In the genomic region with DNA sequence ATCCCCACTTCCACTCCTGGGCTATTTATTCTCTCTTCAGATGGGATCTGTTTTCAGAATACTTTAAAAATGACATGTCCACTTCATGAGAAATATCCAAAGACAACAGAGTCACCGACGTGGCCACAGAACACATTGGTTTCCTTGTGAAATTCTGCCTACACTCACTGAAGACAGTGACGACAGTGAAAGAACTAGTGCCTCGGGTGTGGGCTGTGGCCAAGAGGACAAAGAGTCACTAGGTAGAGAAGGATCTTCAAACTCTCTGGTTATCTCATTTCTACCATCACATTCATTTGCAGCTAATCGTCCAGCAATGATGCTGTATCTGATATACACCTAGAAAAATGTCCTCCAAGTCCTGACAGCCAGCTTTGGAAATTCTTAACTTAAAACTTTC, we compare ENCODE assay signal across 14 cellular contexts.
"Had no signal": no experiment of that assay in that cellular context is flagged by ENCODE, and none has a peak within 500 bp of the region (broad histone marks: within the 10 kb centered on the region; RNA-seq: fewer than 3 reads in every experiment).

No MANE protein-coding gene starts in this region.

- DNase-seq: activated CD4-positive, alpha-beta T cell treated with anti-CD3 and anti-CD28 coated beads, Interleukin-2, amount 50 U/mL, for 4 hours; activated effector memory CD4-positive, alpha-beta T cell treated with Interleukin-2 at 50 U/mL for 16 hours; activated T-cell treated with anti-CD3 and anti-CD28 coated beads, Interleukin-2, amount 50 U/mL, for 1 hour; effector CD4-positive, alpha-beta T cell; hypothalamus; natural killer cell; occipital lobe; stimulated activated CD4-positive, alpha-beta T cell treated with anti-CD3 and anti-CD28 coated beads, Interleukin-12 subunit alpha, Interleukin-12 subunit beta, amount 100 ng/mL, for 4 hours; stomach; T-helper 2 cell; upper lobe of right lung had no signal

- H3K9me3 Mint-ChIP-seq: activated naive CD4-positive, alpha-beta T cell treated with anti-CD3 and anti-CD28 coated beads, Interleukin-2, amount 50 U/mL, for 24 hours; natural killer cell had no signal

- H3K4me3 Mint-ChIP-seq: activated naive CD4-positive, alpha-beta T cell treated with anti-CD3 and anti-CD28 coated beads, Interleukin-2, amount 50 U/mL, for 24 hours; natural killer cell had no signal

- H3K4me3 ChIP-seq: breast epithelium, prostate gland, stomach, upper lobe of right lung had no signal

- H3K9me3 ChIP-seq: breast epithelium, prostate gland, stomach, upper lobe of right lung had no signal

- H3K4me1 Mint-ChIP-seq: natural killer cell had no signal

- H3K27ac Mint-ChIP-seq: activated naive CD4-positive, alpha-beta T cell treated with anti-CD3 and anti-CD28 coated beads, Interleukin-2, amount 50 U/mL, for 24 hours; natural killer cell had no signal

- H3K36me3 ChIP-seq: breast epithelium had no signal

- H3K27me3 ChIP-seq: breast epithelium, stomach, upper lobe of right lung had no signal

- H3K36me3 Mint-ChIP-seq: natural killer cell had no signal

- H3K27ac ChIP-seq: prostate gland, upper lobe of right lung had no signal

- H3K4me1 ChIP-seq: prostate gland had no signal

- ATAC-seq: natural killer cell, upper lobe of right lung had no signal
